In the genomic region with DNA sequence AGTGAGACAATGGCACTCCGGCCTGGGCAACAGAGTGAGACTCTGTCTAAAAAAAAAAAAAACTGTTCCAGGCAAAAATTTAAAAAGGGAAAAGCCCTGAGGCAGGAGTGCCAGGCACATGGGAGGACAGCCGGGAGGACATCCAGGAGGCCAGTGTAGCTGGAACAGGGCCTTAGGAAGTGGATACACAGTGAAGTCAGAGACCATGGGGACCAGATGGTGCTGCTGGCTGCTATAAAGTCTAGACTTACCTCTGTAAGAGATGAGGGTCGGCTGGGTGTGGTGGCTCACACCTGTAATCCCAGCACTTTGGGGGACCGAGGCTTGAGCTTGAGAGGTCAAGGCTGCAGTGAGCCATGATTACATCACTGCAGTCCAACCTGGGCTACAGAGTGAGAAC, we compare ENCODE assay signal across 1 cellular context.
A peak's percentile ranks its signal among the peaks of the same experiment; 100 is the strongest.
TF ChIP-seq lines count a peak whose summit lies in the region.

No MANE protein-coding gene starts in this region.

TF ChIP-seq in K562, 482 proteins besides CTCF, POLR2A, EP300 and RAD21:
- 0 out of 2 replicates have a peak, but pooled peaks have one; percentile 0 for TF ChIP-seq ZNF121 (CRISPR knock-in tag; conservative IDR thresholded peaks at IDR 0.05)
- TF ChIP-seq SLC30A9 (CRISPR knock-in tag; IDR thresholded peaks at IDR 0.05): no peak
- TF ChIP-seq SUPT5H (IDR thresholded peaks at IDR 0.05): peak; percentile 27; the same call in 1 of the 2 replicates
